Comparison of ENCODE assay signal across 20 cellular contexts in genomic region chr22:19325296-19325950, GRCh38. TPM values are rescaled to one million over a fixed set of nuclear protein-coding genes. Genes with fewer than 3 reads are reported as not detected.
DNase-seq lines count a peak whose midpoint lies in the region; ATAC-seq and TF ChIP-seq lines count a peak whose summit lies in the region.
"Had no signal": no experiment of that assay in that cellular context is flagged by ENCODE, and none has a peak within 500 bp of the region (broad histone marks: within the 10 kb centered on the region; RNA-seq: fewer than 3 reads in every experiment).

No MANE protein-coding gene starts in this region.

- H3K27me3 ChIP-seq in breast epithelium (no peaks in the 10 kb centered on the region), brain microvascular endothelial cell (replicated peaks) (no peaks in the 10 kb centered on the region), foreskin keratinocyte (no peaks in the 10 kb centered on the region)
- H3K27me3 ChIP-seq: neural progenitor cell, tibial nerve had no signal

- H3K36me3 ChIP-seq in breast epithelium (no peaks in the 10 kb centered on the region), brain microvascular endothelial cell (replicated peaks) (peaks cover 21% of the 10 kb centered on the region)

- CTCF ChIA-PET in MCF 10A (lab: Yijun Ruan, JAX) = interaction anchor here (1.8 kb wide), 1 partner anchor 14 kb away, joined by 3 read pairs; no protein-coding TSS in a partner anchor

- H3K4me1 Mint-ChIP-seq in MCF 10A (ENCODE audit: insufficient read depth, unreplicated experiment) = no peaks in the 10 kb centered on the region
- H3K4me1 Mint-ChIP-seq: activated CD4-positive, alpha-beta T cell treated with anti-CD3 and anti-CD28 coated beads, Interleukin-2, amount 10 ng/mL, durations not matched to agents 24 days and 14 days; neural progenitor cell had no signal

- no peaks in the 10 kb centered on the region for H3K9me3 Mint-ChIP-seq in MCF 10A (ENCODE audit: unreplicated experiment)

- H3K27me3 Mint-ChIP-seq in MCF 10A (ENCODE audit: insufficient read depth, unreplicated experiment) = no peaks in the 10 kb centered on the region
- H3K27me3 Mint-ChIP-seq: activated CD4-positive, alpha-beta T cell treated with anti-CD3 and anti-CD28 coated beads, Interleukin-2, amount 10 ng/mL, durations not matched to agents 24 days and 14 days; dendritic cell treated with granulocyte-macrophage colony-stimulating factor and Interleukin-4, amounts not matched to agents 40 ng/mL and 50 ng/mL, for 4 days had no signal

- H3K4me3 Mint-ChIP-seq in MCF 10A (ENCODE audit: unreplicated experiment) = no peak overlapping the region
- H3K4me3 Mint-ChIP-seq: activated CD4-positive, alpha-beta T cell treated with anti-CD3 and anti-CD28 coated beads, Interleukin-2, amount 10 ng/mL, durations not matched to agents 24 days and 14 days; dendritic cell treated with granulocyte-macrophage colony-stimulating factor and Interleukin-4, amounts not matched to agents 40 ng/mL and 50 ng/mL, for 4 days; neural progenitor cell had no signal

- BruUV-seq in MCF 10A (replicated peaks; lab: Mats Ljungman, UMichigan) = no TSS peak

- H3K4me3 ChIP-seq in breast epithelium (no peak overlapping the region), brain microvascular endothelial cell (ENCODE audit: low read depth, low read length) (no peak overlapping the region)
- H3K4me3 ChIP-seq: neural progenitor cell, tibial nerve had no signal

- H3K4me1 ChIP-seq in breast epithelium (no peaks in the 10 kb centered on the region), foreskin keratinocyte (no peaks in the 10 kb centered on the region)
- H3K4me1 ChIP-seq: neural progenitor cell, tibial nerve had no signal

- ATAC-seq in foreskin keratinocyte (peak; percentile 51), GM18511 (IDR thresholded peaks at IDR 0.05; ENCODE audit: unreplicated experiment) (no peak), HG02759 (IDR thresholded peaks at IDR 0.05; ENCODE audit: unreplicated experiment) (no peak), HG02763 (IDR thresholded peaks at IDR 0.05; ENCODE audit: unreplicated experiment) (no peak)

- in situ Hi-C loops in brain microvascular endothelial cell (cut with HindIII; ENCODE audit: low pct_ligation_motif_present, low sequenced_read_pairs) = no loop called here

- POLR2A ChIA-PET in MCF 10A (lab: Yijun Ruan, JAX) = no interaction called here

- H3K9me3 ChIP-seq in breast epithelium = peaks cover 11 to 12% of the 10 kb centered on the region in 2 donors

- intact Hi-C loops in MCF 10A (cut with micrococcal nuclease) = no loop called here
- intact Hi-C loops in breast epithelium (cut with DNase I; ENCODE audit: low total_unique reads) = no loop called here

- H3K36me3 Mint-ChIP-seq in MCF 10A (ENCODE audit: insufficient read depth, unreplicated experiment) = peaks cover 27% of the 10 kb centered on the region

- TF ChIP-seq CTCF in MCF 10A (IDR thresholded peaks at IDR 0.05; ENCODE audit: unreplicated experiment) (no peak), breast epithelium (IDR thresholded peaks at IDR 0.05) (no peak), brain microvascular endothelial cell (IDR thresholded peaks at IDR 0.05; ENCODE audit: low read depth, low read length, missing control alignments) (no peak), foreskin keratinocyte (conservative IDR thresholded peaks at IDR 0.05) (no peak)

- DNase-seq in MCF 10A (ENCODE audit: unreplicated experiment) (peak; percentile 34), breast epithelium (ENCODE audit: low spot score in 2 of 2) (no peak), brain microvascular endothelial cell (peak; percentile 25), foreskin keratinocyte (peak; percentile 32 to 59), Kasumi-1 (lab: John Stamatoyannopoulos, UW) (no peak)
- DNase-seq: activated CD4-positive, alpha-beta T cell treated with anti-CD3 and anti-CD28 coated beads, Interleukin-2, amount 10 ng/mL, durations not matched to agents 24 days and 14 days; activated naive CD4-positive, alpha-beta T cell treated with anti-CD3 and anti-CD28 coated beads, Interleukin-2, amount 50 U/mL, for 16 hours; DMS53; midbrain; NCI-H2029; NCI-H524 treated with DMSO at 0.1 percent for 48 hours; OCI-M1; retina; stimulated activated naive CD4-positive, alpha-beta T cell had no signal

- no peak for TF ChIP-seq POLR2A in breast epithelium (IDR thresholded peaks at IDR 0.05)

- no peak overlapping the region for H3K27ac ChIP-seq in breast epithelium
- H3K27ac ChIP-seq in brain microvascular endothelial cell = no peak overlapping the region
- H3K27ac ChIP-seq in foreskin keratinocyte = no peak overlapping the region
- H3K27ac ChIP-seq: neural progenitor cell, tibial nerve had no signal

- H3K27ac Mint-ChIP-seq in MCF 10A (ENCODE audit: low read depth, unreplicated experiment) = no peak overlapping the region
- H3K27ac Mint-ChIP-seq: activated CD4-positive, alpha-beta T cell treated with anti-CD3 and anti-CD28 coated beads, Interleukin-2, amount 10 ng/mL, durations not matched to agents 24 days and 14 days; dendritic cell treated with granulocyte-macrophage colony-stimulating factor and Interleukin-4, amounts not matched to agents 40 ng/mL and 50 ng/mL, for 4 days; neural progenitor cell had no signal

RNA-seq across cellular contexts. Expression of gene CLTCL1, which starts 33.9 kb away (rescaled TPM):
- total RNA-seq in MCF 10A (2022) (12.2 and 21.7 TPM in 2 replicates), breast epithelium (10 to 100 TPM in 1 of 3 donors, 1 to 10 TPM in 2; 2.8 to 27.0 (median 8.2) TPM), foreskin keratinocyte (7.8 and 10.4 TPM in 2 replicates)
- polyA plus RNA-seq in foreskin keratinocyte = 5.8 and 6.3 TPM in 2 replicates

Comparison
In these comparisons a context has a peak if more than half of its experiments do, and no peak if none do; other contexts are left out.
1. DNase-seq: peak in MCF 10A (single experiment), brain microvascular endothelial cell (single experiment) and foreskin keratinocyte (2 of 2); none in breast epithelium (0 of 2) and Kasumi-1 (0 of 2).